Comparison of ENCODE assay signal across 11 cellular contexts in genomic region chr19:13025819-13026477, GRCh38. TPM values are rescaled to one million over a fixed set of nuclear protein-coding genes. Genes with fewer than 3 reads are reported as not detected.
DNase-seq lines count a peak whose midpoint lies in the region; ATAC-seq, FAIRE-seq and TF ChIP-seq lines count a peak whose summit lies in the region.
"Had no signal": no experiment of that assay in that cellular context is flagged by ENCODE, and none has a peak within 500 bp of the region (broad histone marks: within the 10 kb centered on the region; RNA-seq: fewer than 3 reads in every experiment).

No MANE protein-coding gene starts in this region.

- TF ChIP-seq RAD21 in A549 (conservative IDR thresholded peaks at IDR 0.05 in 1 of 2, IDR thresholded peaks at IDR 0.05 in 1 of 2) = no peak

- H3K36me3 ChIP-seq in MG63 (peaks cover 81% of the 10 kb centered on the region), endothelial cell of umbilical vein (ENCODE audit: control insufficient read depth in 2 of 2, extremely low read depth in 1 of 2, insufficient read depth in 2 of 2, low read length in 2 of 2) (no peaks in the 10 kb centered on the region), osteoblast (ENCODE audit: insufficient read depth, low read length) (peaks cover 35% of the 10 kb centered on the region)

- ATAC-seq in A549 = no peak
- ATAC-seq in activated CD4-positive, alpha-beta T cell treated with anti-CD3 and anti-CD28 coated beads for 36 hours = no peak
- ATAC-seq in HG02571 (IDR thresholded peaks at IDR 0.05; ENCODE audit: unreplicated experiment) = no peak

- peak overlapping the region; percentile 78 for H2AFZ ChIP-seq in endothelial cell of umbilical vein (ENCODE audit: low read depth, low read length)
- H2AFZ ChIP-seq in osteoblast (ENCODE audit: low read length) = no peak overlapping the region

- 36% methylated on average over 7 of the region's 7 CpGs for WGBS in A549 (ENCODE audit: missing lambda C conversion rate)

- peaks cover 8% of the 10 kb centered on the region for H3K36me3 Mint-ChIP-seq in activated CD4-positive, alpha-beta T cell treated with anti-CD3 and anti-CD28 coated beads for 36 hours (ENCODE audit: low read depth)

- no peak for TF ChIP-seq CTCF in A549 (IDR thresholded peaks at IDR 0.05)
- TF ChIP-seq CTCF in endothelial cell of umbilical vein (IDR thresholded peaks at IDR 0.05; ENCODE audit: extremely low read depth in 1 of 2, insufficient read depth in 1 of 2, low read depth in 1 of 2, low read length in 2 of 2) = no peak
- no peak for TF ChIP-seq CTCF in osteoblast (IDR thresholded peaks at IDR 0.05; ENCODE audit: extremely low read depth, low read depth, low read length)

- POLR2A ChIA-PET in A549 (lab: Yijun Ruan, JAX) (no interaction called here), endothelial cell of umbilical vein (lab: Charles Lee) (interaction anchor here (0.7 kb wide), 1 partner anchor 28 kb away, joined by 5 read pairs; no protein-coding TSS in a partner anchor)
- POLR2A ChIA-PET in activated CD4-positive, alpha-beta T cell treated with anti-CD3 and anti-CD28 coated beads for 36 hours (lab: Charles Lee) = no interaction called here

- H4K20me1 ChIP-seq in endothelial cell of umbilical vein (replicated peaks; ENCODE audit: control insufficient read depth, extremely low read depth, insufficient read depth, low read length) (no peaks in the 10 kb centered on the region), osteoblast (ENCODE audit: insufficient read depth, low read length) (peaks cover 14% of the 10 kb centered on the region)

- no peaks in the 10 kb centered on the region for H3K9me3 Mint-ChIP-seq in activated CD4-positive, alpha-beta T cell treated with anti-CD3 and anti-CD28 coated beads for 36 hours (ENCODE audit: low read depth)

- no peaks in the 10 kb centered on the region for H3K9me1 ChIP-seq in endothelial cell of umbilical vein (replicated peaks; ENCODE audit: control insufficient read depth, extremely low read depth, insufficient read depth, low read length)

- H3K27me3 Mint-ChIP-seq in activated CD4-positive, alpha-beta T cell treated with anti-CD3 and anti-CD28 coated beads for 36 hours = peaks cover 26% of the 10 kb centered on the region

- intact Hi-C loops in endothelial cell of umbilical vein (cut with micrococcal nuclease) = no loop called here
- intact Hi-C loops in activated CD4-positive, alpha-beta T cell treated with anti-CD3 and anti-CD28 coated beads for 36 hours (cut with DNase I, micrococcal nuclease) = loop anchor here in 1 of 2 experiments (1.0 kb wide), 1 partner anchor 33 kb away; no protein-coding TSS in a partner anchor

- CTCF ChIA-PET in A549 (lab: Yijun Ruan, JAX) (interaction anchor here (0.6 to 9.3 kb wide), 4 partner anchors 8 to 43 kb away, joined by 3 to 89 read pairs (median 3); no protein-coding TSS in a partner anchor), endothelial cell of umbilical vein (lab: Charles Lee) (interaction anchor here (1.0 to 2.4 kb wide), 4 partner anchors 8 to 68 kb away, joined by 4 to 11 read pairs (median 8); no protein-coding TSS in a partner anchor)
- CTCF ChIA-PET in activated CD4-positive, alpha-beta T cell treated with anti-CD3 and anti-CD28 coated beads for 36 hours (lab: Charles Lee) = interaction anchor here (1.0 kb wide), 1 partner anchor 68 kb away, joined by 4 read pairs; no protein-coding TSS in a partner anchor

- no peak for TF ChIP-seq POLR2A in A549 (IDR thresholded peaks at IDR 0.05; ENCODE audit: low read length)
- TF ChIP-seq POLR2A in endothelial cell of umbilical vein (IDR thresholded peaks at IDR 0.05; ENCODE audit: low read depth, low read length) = no peak

- H3K4me3 ChIP-seq in A549 (no peak overlapping the region; the same call in 2 of the 3 replicates), MG63 (peak overlapping the region; percentile 43), endothelial cell of umbilical vein (replicated peaks in 1 of 3; ENCODE audit: insufficient read depth in 1 of 3, low read depth in 1 of 3, low read length in 3 of 3) (peak overlapping the region in 1 of 3 experiments; percentile 37), osteoblast (ENCODE audit: insufficient read depth, low read length) (peak overlapping the region; percentile 77)

- no peak overlapping the region for H3K4me3 Mint-ChIP-seq in activated CD4-positive, alpha-beta T cell treated with anti-CD3 and anti-CD28 coated beads for 36 hours

- DNase-seq in A549 (ENCODE audit: low read depth in 1 of 2, low spot score in 1 of 2) (no peak), MG63 (no peak), endothelial cell of umbilical vein (ENCODE audit: low read depth, low spot score) (peak; percentile 27), osteoblast (ENCODE audit: insufficient read length, low spot score, missing footprints) (peak; percentile 76), activated gamma-delta T cell (lab: John Stamatoyannopoulos, UW) (no peak)
- no peak for DNase-seq in activated CD4-positive, alpha-beta T cell treated with anti-CD3 and anti-CD28 coated beads for 36 hours
- no peak for DNase-seq in stimulated activated CD4-positive, alpha-beta T cell treated with anti-CD3 and anti-CD28 coated beads, Interleukin-12 subunit alpha, Interleukin-12 subunit beta, amount 100 ng/mL, for 4 hours
- DNase-seq: activated T-cell treated with anti-CD3 and anti-CD28 coated beads for 4 hours; effector memory CD4-positive, alpha-beta T cell; midbrain had no signal

- TF ChIP-seq EP300 in A549 (IDR thresholded peaks at IDR 0.05) = no peak

- no TSS peak for BruUV-seq in endothelial cell of umbilical vein (replicated peaks; lab: Mats Ljungman, UMichigan)

- H3K4me1 ChIP-seq in A549 (peaks cover 19% of the 10 kb centered on the region), endothelial cell of umbilical vein (ENCODE audit: control insufficient read depth, extremely low read depth, insufficient read depth, low read length) (peaks cover 36% of the 10 kb centered on the region), osteoblast (ENCODE audit: insufficient read depth, low read length) (peaks cover 56% of the 10 kb centered on the region)

- H3K9me3 ChIP-seq in A549 = no peaks in the 10 kb centered on the region
- no peaks in the 10 kb centered on the region for H3K9me3 ChIP-seq in MG63
- H3K9me3 ChIP-seq in endothelial cell of umbilical vein (replicated peaks; ENCODE audit: control insufficient read depth, insufficient read depth, low read length) = no peaks in the 10 kb centered on the region
- no peaks in the 10 kb centered on the region for H3K9me3 ChIP-seq in osteoblast (ENCODE audit: low read depth, low read length)

- no peak overlapping the region for H3K27ac Mint-ChIP-seq in activated CD4-positive, alpha-beta T cell treated with anti-CD3 and anti-CD28 coated beads for 36 hours

- dilution Hi-C loops in endothelial cell of umbilical vein (cut with MboI; ENCODE audit: extremely low pct_ligation_motif_present, low sequenced_read_pairs) = no loop called here

- no peak for FAIRE-seq in A549 (lab: Jason Lieb, UNC)
- FAIRE-seq in endothelial cell of umbilical vein (lab: Jason Lieb, UNC) = peak; percentile 31

- H3K4me1 Mint-ChIP-seq in activated CD4-positive, alpha-beta T cell treated with anti-CD3 and anti-CD28 coated beads for 36 hours = peaks cover 18% of the 10 kb centered on the region

- peak overlapping the region; percentile 94 for H3K4me2 ChIP-seq in A549
- H3K4me2 ChIP-seq in endothelial cell of umbilical vein (ENCODE audit: insufficient read depth, low read length) = peak overlapping the region; percentile 70
- peak overlapping the region; percentile 91 for H3K4me2 ChIP-seq in osteoblast (ENCODE audit: insufficient read depth, low read length)

- H3K27me3 ChIP-seq in MG63 (no peaks in the 10 kb centered on the region), endothelial cell of umbilical vein (ENCODE audit: control insufficient read depth in 2 of 2, insufficient read depth in 2 of 2, low read length in 2 of 2) (no peaks in the 10 kb centered on the region), osteoblast (ENCODE audit: insufficient read depth, low read length) (no peaks in the 10 kb centered on the region)

- no peaks in the 10 kb centered on the region for H3K79me2 ChIP-seq in endothelial cell of umbilical vein (ENCODE audit: control insufficient read depth, insufficient read depth, low read length)
- H3K79me2 ChIP-seq in osteoblast (ENCODE audit: insufficient read depth, low read length) = peaks cover 85% of the 10 kb centered on the region

- peak overlapping the region; percentile 52 for H3K9ac ChIP-seq in endothelial cell of umbilical vein (replicated peaks; ENCODE audit: extremely low read depth, insufficient read depth, low read length)

- H3K27ac ChIP-seq in A549 = peak overlapping the region; percentile 64 to 67
- H3K27ac ChIP-seq in endothelial cell of umbilical vein (ENCODE audit: insufficient read depth, low read depth, low read length) = peak overlapping the region; percentile 38
- peak overlapping the region; percentile 66 for H3K27ac ChIP-seq in osteoblast (ENCODE audit: low read depth, low read length)

RNA-seq across cellular contexts. Expression of gene NFIX, which starts 30.7 kb away (rescaled TPM):
- polyA plus RNA-seq in A549 (2011; rRNA removed) (0.52 and 1.0 TPM in 2 replicates), A549 (2017; fragmentation: RNase III; extraction: RNeasy Plus Mini Kit Qiagen cat#74134 plus additional on column Dnase treatment) (3.0 to 4.5 TPM (median 3.0 TPM) in 3 replicates), endothelial cell of umbilical vein (8.7 and 9.8 TPM in 2 replicates)
- 1.1 and 1.5 TPM in 2 replicates for polyA plus RNA-seq in A549 (2012; cell fraction: cytosol; rRNA removed)
- polyA plus RNA-seq in A549 (2012; cell fraction: nucleus; rRNA removed) = 1.5 and 2.0 TPM in 2 replicates
- 1.1 and 2.5 TPM in 2 replicates for polyA minus RNA-seq in A549 (2011; rRNA and poly(A)+ RNA removed)
- total RNA-seq in MG63 (2014; rRNA removed; shearing (Covaris generic); ENCODE audit: low replicate concordance) = 53.9 and 78.0 TPM in 2 replicates
- total RNA-seq in endothelial cell of umbilical vein (18.7 and 37.7 TPM in 2 replicates), osteoblast (114 and 122 TPM in 2 replicates)
- 11.9 and 12.6 TPM in 2 replicates for polyA plus RNA-seq in endothelial cell of umbilical vein (2011; cell fraction: cytosol; rRNA removed)
- polyA plus RNA-seq in endothelial cell of umbilical vein (2011; cell fraction: nucleus; rRNA removed) = 8.6 and 11.6 TPM in 2 replicates
- polyA plus RNA-seq in endothelial cell of umbilical vein (2012) = 22.4 and 30.5 TPM in 2 replicates
- polyA minus RNA-seq in endothelial cell of umbilical vein = 7.3 and 7.7 TPM in 2 replicates
- polyA minus RNA-seq in endothelial cell of umbilical vein (2011; cell fraction: cytosol; rRNA and poly(A)+ RNA removed) = 1.3 TPM
- 5.5 and 7.2 TPM in 2 replicates for polyA minus RNA-seq in endothelial cell of umbilical vein (2011; cell fraction: nucleus; rRNA and poly(A)+ RNA removed)
- 1 to 10 TPM; 4.3 to 4.8 TPM for total RNA-seq in activated CD4-positive, alpha-beta T cell treated with anti-CD3 and anti-CD28 coated beads for 36 hours

RNA-seq across cellular contexts. Expression of gene DAND5, which starts 56.6 kb away (rescaled TPM):
- polyA plus RNA-seq in A549 (2011; rRNA removed) (0.12 and 0.16 TPM in 2 replicates), A549 (2017; fragmentation: RNase III; extraction: RNeasy Plus Mini Kit Qiagen cat#74134 plus additional on column Dnase treatment) (0.12 to 0.21 TPM (median 0.14 TPM) in 3 replicates), endothelial cell of umbilical vein (0.06 TPM in 2 replicates)
- 0.16 and 0.19 TPM in 2 replicates for polyA plus RNA-seq in A549 (2012; cell fraction: cytosol; rRNA removed)
- 0.35 and 0.54 TPM in 2 replicates for polyA plus RNA-seq in A549 (2012; cell fraction: nucleus; rRNA removed)
- polyA minus RNA-seq in A549 (2011; rRNA and poly(A)+ RNA removed) = 0.08 TPM in 1 of 2 replicates, not detected in the other
- 0.33 and 1.2 TPM in 2 replicates for total RNA-seq in MG63 (2014; rRNA removed; shearing (Covaris generic); ENCODE audit: low replicate concordance)
- total RNA-seq in endothelial cell of umbilical vein (0.20 and 0.28 TPM in 2 replicates), osteoblast (not detected in 2 replicates)
- 0.03 and 0.07 TPM in 2 replicates for polyA plus RNA-seq in endothelial cell of umbilical vein (2011; cell fraction: cytosol; rRNA removed)
- 0.16 and 0.17 TPM in 2 replicates for polyA plus RNA-seq in endothelial cell of umbilical vein (2011; cell fraction: nucleus; rRNA removed)
- polyA plus RNA-seq in endothelial cell of umbilical vein (2012) = not detected in 2 replicates
- 0.15 TPM in 1 of 2 replicates, not detected in the other for polyA minus RNA-seq in endothelial cell of umbilical vein
- polyA minus RNA-seq in endothelial cell of umbilical vein (2011; cell fraction: cytosol; rRNA and poly(A)+ RNA removed) = not detected
- not detected in 2 replicates for polyA minus RNA-seq in endothelial cell of umbilical vein (2011; cell fraction: nucleus; rRNA and poly(A)+ RNA removed)
- total RNA-seq in activated CD4-positive, alpha-beta T cell treated with anti-CD3 and anti-CD28 coated beads for 36 hours = under 1 TPM; 0.21 to 0.25 TPM

Comparison
In these comparisons a context has a peak if more than half of its experiments do, and no peak if none do; other contexts are left out.
1. DNase-seq: peak in endothelial cell of umbilical vein (single experiment) and osteoblast (single experiment); none in A549 (0 of 2), MG63 (single experiment), activated CD4-positive, alpha-beta T cell treated with anti-CD3 and anti-CD28 coated beads for 36 hours (single experiment), activated gamma-delta T cell (single experiment) and stimulated activated CD4-positive, alpha-beta T cell treated with anti-CD3 and anti-CD28 coated beads, Interleukin-12 subunit alpha, Interleukin-12 subunit beta, amount 100 ng/mL, for 4 hours (single experiment).
2. Peak in every context shown above with its lines, with median percentiles within 50 percentile points of each other: H3K27ac ChIP-seq and H3K4me2 ChIP-seq.